21 cellular contexts compared by ENCODE assay signal in the genomic region with DNA sequence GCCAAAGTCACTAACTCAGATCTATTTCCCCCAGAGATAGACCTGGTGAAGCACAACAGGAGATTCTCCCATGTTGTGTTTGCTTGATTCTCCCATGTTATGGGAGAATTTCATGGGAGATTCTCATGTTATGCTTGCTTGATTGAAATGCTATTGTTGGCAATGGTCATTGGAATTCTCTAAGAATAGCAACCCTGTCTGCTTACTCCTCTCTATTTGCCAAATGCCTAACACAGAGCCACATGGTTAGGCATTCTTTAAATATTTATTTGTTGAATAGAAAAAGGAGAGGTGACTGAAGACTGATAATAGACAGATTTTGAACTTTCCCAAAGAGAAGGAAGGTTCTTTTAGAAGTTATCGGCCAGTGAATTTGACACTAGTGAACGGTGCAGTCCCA.
DNase-seq lines count a peak whose midpoint lies in the region; TF ChIP-seq lines count a peak whose summit lies in the region.
"Had no signal": no experiment of that assay in that cellular context is flagged by ENCODE, and none has a peak within 500 bp of the region (broad histone marks: within the 10 kb centered on the region; RNA-seq: fewer than 3 reads in every experiment).

No MANE protein-coding gene starts in this region.

- H3K36me3 ChIP-seq in left ventricle myocardium inferior (no peaks in the 10 kb centered on the region), GM23248 (ENCODE audit: low read depth) (no peaks in the 10 kb centered on the region)

- no peaks in the 10 kb centered on the region for H4K20me1 ChIP-seq in GM23248 (ENCODE audit: insufficient read depth)

- no peaks in the 10 kb centered on the region for H3K9me2 ChIP-seq in GM23248 (ENCODE audit: insufficient read depth)

- H3K27me3 ChIP-seq in left ventricle myocardium inferior (ENCODE audit: low read depth) (no peaks in the 10 kb centered on the region), GM23248 (replicated peaks; ENCODE audit: insufficient read depth) (peaks cover 14% of the 10 kb centered on the region; the same call in 1 of the 2 replicates)

- H3K27ac ChIP-seq in left ventricle myocardium inferior (replicated peaks): peak overlapping the region; percentile 84
- no peak overlapping the region for H3K27ac ChIP-seq in GM23248
- H3K27ac ChIP-seq: C4-2B, KMS-11 had no signal

- H3K79me2 ChIP-seq in GM23248 (ENCODE audit: insufficient read depth): no peaks in the 10 kb centered on the region

- H3K9me3 ChIP-seq in left ventricle myocardium inferior (replicated peaks) (no peaks in the 10 kb centered on the region), GM23248 (ENCODE audit: low read depth) (no peaks in the 10 kb centered on the region)

- H3F3A ChIP-seq in GM23248 (ENCODE audit: insufficient read depth): no peaks in the 10 kb centered on the region

- H3K4me2 ChIP-seq in GM23248 (ENCODE audit: unreplicated experiment): no peak overlapping the region
- H3K4me2 ChIP-seq: KMS-11 had no signal

- TF ChIP-seq CTCF in AG10803 (conservative IDR thresholded peaks at IDR 0.05; ENCODE audit: low read length): no peak
- TF ChIP-seq CTCF in left ventricle myocardium inferior (IDR thresholded peaks at IDR 0.05; ENCODE audit: borderline replicate concordance): no peak

- WGBS in GM23248 (ENCODE audit: low coverage in 1 of 2, low lambda C conversion rate in 2 of 2, missing lambda C conversion rate in 2 of 2), 2 experiments: 35 to 47% methylated on average over 2 of the region's 2 CpGs

- H3K4me1 ChIP-seq in left ventricle myocardium inferior (peaks cover 31% of the 10 kb centered on the region), GM23248 (ENCODE audit: insufficient read depth) (no peaks in the 10 kb centered on the region)

- H3K4me3 ChIP-seq in AG10803 (ENCODE audit: low read length): no peak overlapping the region
- no peak overlapping the region for H3K4me3 ChIP-seq in left ventricle myocardium inferior
- no peak overlapping the region for H3K4me3 ChIP-seq in GM23248

- intact Hi-C loops in left ventricle myocardium inferior (cut with micrococcal nuclease): no loop called here

- H3K9ac ChIP-seq in GM23248: no peak overlapping the region
- H3K9ac ChIP-seq: KMS-11 had no signal

- in situ Hi-C loops in GM23248 (cut with MboI): no loop called here

- no peak overlapping the region for H2AFZ ChIP-seq in GM23248

- DNase-seq in AG10803 (ENCODE audit: low read depth) (peak; percentile 6), astrocyte of the hippocampus (ENCODE audit: low read depth, low spot score) (peak; percentile 11), left ventricle myocardium inferior (no peak), stromal cell of bone marrow (ENCODE audit: low read depth) (peak; percentile 0), islet precursor cell (no peak), GM23248 (no peak), NCI-H1694 treated with DMSO at 0.1 percent for 48 hours (lab: John Stamatoyannopoulos, UW) (no peak)
- DNase-seq: Calu3; CD8-positive, alpha-beta memory T cell; DMS153; GDM1; IMR-90; NCI-H1092 treated with DMSO at 0.1 percent for 48 hours; NCI-H1436 treated with DMSO at 0.1 percent for 48 hours; NCI-H2029 treated with DMSO at 0.1 percent for 48 hours; NCI-H524 treated with DMSO at 0.1 percent for 48 hours; NCI-H82; OCI-M1; SHP77 had no signal

Comparison
In these comparisons a context has a peak if more than half of its experiments do, and no peak if none do; other contexts are left out.
1. DNase-seq: peak in AG10803 (single experiment), astrocyte of the hippocampus (single experiment) and stromal cell of bone marrow (single experiment); none in left ventricle myocardium inferior (single experiment), islet precursor cell (single experiment), GM23248 (single experiment) and NCI-H1694 treated with DMSO at 0.1 percent for 48 hours (single experiment).